Comparison of ENCODE assay signal across 25 cellular contexts in the genomic region with DNA sequence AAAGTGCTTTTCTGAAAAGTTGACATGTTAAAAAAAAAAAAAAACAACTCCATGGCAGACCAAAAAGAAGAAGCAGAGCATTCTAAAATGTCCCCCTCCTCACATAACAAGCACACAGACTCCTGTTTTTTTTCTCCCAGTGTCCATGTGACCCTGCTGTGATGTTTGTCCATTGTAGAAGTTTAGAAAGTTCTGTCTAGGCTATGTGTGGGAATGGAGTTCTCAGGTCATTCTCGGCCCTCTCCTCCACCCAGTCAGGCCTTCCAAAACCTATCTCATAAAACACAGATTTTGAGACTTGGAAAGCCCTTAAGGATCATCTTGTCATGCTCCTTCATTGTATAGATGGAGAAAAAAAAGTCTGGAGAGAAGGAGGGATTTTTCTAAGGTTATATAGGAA. TPM values are rescaled to one million over a fixed set of nuclear protein-coding genes. Genes with fewer than 3 reads are reported as not detected.
DNase-seq lines count a peak whose midpoint lies in the region; ATAC-seq, FAIRE-seq and TF ChIP-seq lines count a peak whose summit lies in the region.
"Had no signal": no experiment of that assay in that cellular context is flagged by ENCODE, and none has a peak within 500 bp of the region (broad histone marks: within the 10 kb centered on the region; RNA-seq: fewer than 3 reads in every experiment).

No MANE protein-coding gene starts in this region.

- no peak for TF ChIP-seq POLR2A in K562 (conservative IDR thresholded peaks at IDR 0.05)
- no peak for TF ChIP-seq POLR2A in stomach (IDR thresholded peaks at IDR 0.05)

- peak overlapping the region; percentile 27; the same call in 1 of the 2 replicates for H3K4me3 ChIP-seq in GM06990 (replicated peaks; ENCODE audit: low read depth, low read length)
- peak overlapping the region; percentile 51 for H3K4me3 ChIP-seq in K562
- H3K4me3 ChIP-seq in lower lobe of right lung: peak overlapping the region; percentile 54
- peak overlapping the region; percentile 5 to 27 (median 22) for H3K4me3 ChIP-seq in stomach

- POLR2A ChIA-PET in K562 (lab: Yijun Ruan, JAX): no interaction called here

- 0 out of 2 replicates have a peak overlapping the region, but pooled peaks have one; percentile 29 for H2AFZ ChIP-seq in K562 (ENCODE audit: low read depth, low read length)

- 0% methylated on average over 1 of the region's 1 CpG for WGBS in K562 (ENCODE audit: insufficient coverage, low coverage, missing lambda C conversion rate)
- WGBS in stomach, 5 donors: 47 to 75% (median 62%) methylated on average over 1 of the region's 1 CpG

- H3K4me1 ChIP-seq in K562 (replicated peaks in 1 of 2; ENCODE audit: control insufficient read depth in 2 of 2, insufficient read depth in 2 of 2, low read length in 2 of 2): peaks cover 0 to 9% of the 10 kb centered on the region in 2 experiments; a peak in 2 of 5 replicates
- no peaks in the 10 kb centered on the region for H3K4me1 ChIP-seq in lower lobe of right lung
- no peaks in the 10 kb centered on the region for H3K4me1 ChIP-seq in stomach
- H3K4me1 ChIP-seq: Caco-2 had no signal

- peak; percentile 5 for DNase-seq in GM06990 (ENCODE audit: extremely low read depth, insufficient read length)
- DNase-seq in K562 (ENCODE audit: extremely low read depth in 1 of 4, low spot score in 3 of 4): peak in 1 of 4 experiments; percentile 26
- DNase-seq in lower lobe of right lung: no peak
- no peak for DNase-seq in stomach
- DNase-seq in frontal cortex (ENCODE audit: low spot score in 2 of 2): no peak
- no peak for DNase-seq in posterior vena cava (ENCODE audit: low spot score)
- DNase-seq: activated CD8-positive, alpha-beta T cell treated with anti-CD3 and anti-CD28 coated beads for 36 hours; activated naive CD8-positive, alpha-beta T cell treated with anti-CD3 and anti-CD28 coated beads, Interleukin-2, amount 10 ng/mL, durations not matched to agents 7 days and 5 days; activated T-cell treated with anti-CD3 and anti-CD28 coated beads, Interleukin-2, amount 50 U/mL, for 48 hours; Caco-2; hypothalamus; NCI-H1694 treated with DMSO at 0.1 percent for 48 hours; NCI-H226; stimulated activated CD4-positive, alpha-beta T cell treated with anti-CD3 and anti-CD28 coated beads, Interleukin-12 subunit alpha, Interleukin-12 subunit beta, amount 100 ng/mL, for 4 hours had no signal

- H3K36me3 ChIP-seq in GM06990 (ENCODE audit: control insufficient read depth, insufficient read depth, low read length): no peaks in the 10 kb centered on the region
- 0 out of 3 replicates have a peak, but pooled peaks cover 2% of the 10 kb centered on the region for H3K36me3 ChIP-seq in K562 (ENCODE audit: control insufficient read depth, insufficient read depth, low read length)
- no peaks in the 10 kb centered on the region for H3K36me3 ChIP-seq in lower lobe of right lung
- H3K36me3 ChIP-seq in stomach: no peaks in the 10 kb centered on the region

- TF ChIP-seq EP300 in K562 (IDR thresholded peaks at IDR 0.05; ENCODE audit: low read length): no peak
- no peak for TF ChIP-seq EP300 in stomach (IDR thresholded peaks at IDR 0.05)

- peak; percentile 60 for ATAC-seq in K562
- peak in 1 of 2 donors; percentile 26 for ATAC-seq in lower lobe of right lung
- no peak for ATAC-seq in GM21390 (IDR thresholded peaks at IDR 0.05; ENCODE audit: unreplicated experiment)
- no peak for ATAC-seq in HG03378 (IDR thresholded peaks at IDR 0.05; ENCODE audit: unreplicated experiment)
- ATAC-seq: HCT116; stimulated activated memory B cell treated with anti-CD40 and anti-IgM and Interleukin-4, amounts not matched to agents 10 μg/mL and 1 μg/mL and 100 μg/mL, for 72 hours; WTC11 had no signal

- 0 out of 2 replicates have a peak, but pooled peaks cover 4% of the 10 kb centered on the region for H4K20me1 ChIP-seq in K562 (replicated peaks; ENCODE audit: control insufficient read depth, insufficient read depth, low read length)

- no peak for TF ChIP-seq RAD21 in K562 (CRISPR knock-in tag; conservative IDR thresholded peaks at IDR 0.05 in 1 of 2, IDR thresholded peaks at IDR 0.05 in 1 of 2)

- peaks cover 57% of the 10 kb centered on the region for H3K79me2 ChIP-seq in K562 (ENCODE audit: control insufficient read depth, insufficient read depth, low read length)

- in situ Hi-C loops in K562 (cut with MboI): loop anchor here (25.0 kb wide), 1 partner anchor 154 kb away; no protein-coding TSS in a partner anchor

- H3K9me3 ChIP-seq in K562 (replicated peaks; ENCODE audit: control insufficient read depth, insufficient read depth, low read depth, low read length): no peaks in the 10 kb centered on the region; the same call in 1 of the 2 replicates
- H3K9me3 ChIP-seq in lower lobe of right lung: no peaks in the 10 kb centered on the region
- H3K9me3 ChIP-seq in stomach: peaks cover 0 to 1% (median 0%) of the 10 kb centered on the region in 4 donors
- H3K9me3 ChIP-seq: Caco-2 had no signal

- peak overlapping the region; percentile 77 for H3K4me2 ChIP-seq in K562 (ENCODE audit: insufficient read depth, low read length)

- H3K27me3 ChIP-seq in GM06990 (replicated peaks; ENCODE audit: control insufficient read depth, insufficient read depth, low read length): no peaks in the 10 kb centered on the region
- no peaks in the 10 kb centered on the region for H3K27me3 ChIP-seq in K562 (ENCODE audit: control insufficient read depth in 2 of 2, insufficient read depth in 2 of 2, low read length in 2 of 2)
- no peaks in the 10 kb centered on the region for H3K27me3 ChIP-seq in lower lobe of right lung (ENCODE audit: low read depth)
- H3K27me3 ChIP-seq in stomach: no peaks in the 10 kb centered on the region

- TF ChIP-seq CTCF in GM06990 (IDR thresholded peaks at IDR 0.05; ENCODE audit: insufficient read depth, low read length, poor library complexity, severe bottlenecking): no peak
- TF ChIP-seq CTCF in K562 (IDR thresholded peaks at IDR 0.05 in 2 of 3, conservative IDR thresholded peaks at IDR 0.05 in 1 of 3; ENCODE audit: insufficient read depth in 2 of 3, low read depth in 1 of 3, low read length in 3 of 3): no peak
- no peak for TF ChIP-seq CTCF in lower lobe of right lung (IDR thresholded peaks at IDR 0.05)
- no peak for TF ChIP-seq CTCF in stomach (IDR thresholded peaks at IDR 0.05)

- intact Hi-C loops in K562 (cut with micrococcal nuclease) (no loop called here), lower lobe of right lung (cut with DNase I) (no loop called here), stomach (cut with DNase I; ENCODE audit: low total_unique reads) (no loop called here), posterior vena cava (cut with DNase I) (no loop called here)

- BruUV-seq in K562 (replicated peaks; lab: Mats Ljungman, UMichigan): TSS peak; percentile 53

- peak overlapping the region; percentile 80 for H3K27ac ChIP-seq in K562 (ENCODE audit: extremely low read depth, low read depth, low read length)
- peak overlapping the region; percentile 71 for H3K27ac ChIP-seq in lower lobe of right lung
- peak overlapping the region in 3 of 5 donors; percentile 12 to 58 (median 45) for H3K27ac ChIP-seq in stomach

- CTCF ChIA-PET in K562 (lab: Yijun Ruan, JAX; ENCODE audit: low intra/inter-chr PET ratio): no interaction called here

- no peaks in the 10 kb centered on the region for H3K9me1 ChIP-seq in K562 (ENCODE audit: control insufficient read depth, insufficient read depth, low read length)

- H3K9ac ChIP-seq in K562 (ENCODE audit: insufficient read depth in 1 of 2, low read depth in 2 of 2, low read length in 2 of 2): peak overlapping the region; percentile 75 to 81; a peak in 3 of 4 replicates

- FAIRE-seq in K562 (lab: Jason Lieb, UNC): no peak
- FAIRE-seq in frontal cortex (lab: Jason Lieb, UNC): no peak

RNA-seq across cellular contexts. Expression of a gene that starts 0.7 kb away (rescaled TPM):
- 27.2 and 35.4 TPM in 2 replicates for total RNA-seq in K562 (2011; cell fraction: chromatin; rRNA removed; ENCODE audit: low replicate concordance)
- total RNA-seq in K562 (2011; cell fraction: nucleolus; rRNA removed): 17.5 and 23.6 TPM in 2 replicates
- total RNA-seq in K562 (2011; cell fraction: nucleoplasm; rRNA removed): 17.6 and 19.7 TPM in 2 replicates
- total RNA-seq in K562 (2014; rRNA removed) (37.0 and 43.1 TPM in 2 replicates), K562 (2014; rRNA removed; fragmentation: Illumina TruSeq; extraction: Trizol) (74.7 and 86.2 TPM in 2 replicates), K562 (2015; rRNA removed; fragmentation: Illumina TruSeq; extraction: Trizol) (52.4 and 57.7 TPM in 2 replicates), K562 (2021) (48.7 and 58.9 TPM in 2 replicates), lower lobe of right lung (53.4 TPM), stomach (10 to 100 TPM in 1 of 5 donors, 1 to 10 TPM in 4; 3.5 to 10.3 (median 6.7) TPM), frontal cortex (4.9 TPM), posterior vena cava (10 to 100 TPM; 16.2 to 25.3 TPM)
- polyA plus RNA-seq in K562 (2011; rRNA removed) (46.8 and 78.6 TPM in 2 replicates), K562 (2014; fragmentation: Illumina TruSeq; extraction: Trizol) (62.2 and 83.7 TPM in 2 replicates), K562 (2014; fragmentation: Nextera tagmentation; extraction: Ambion mirVana) (10 to 100 TPM; 76.6 to 81.3 TPM), K562 (2014; rRNA removed) (45.8 and 50.8 TPM in 2 replicates), stomach (1 to 10 TPM; 3.7 to 8.9 (median 7.2) TPM)
- polyA plus RNA-seq in K562 (2011; cell fraction: cytosol; rRNA removed): 14.9 and 24.9 TPM in 2 replicates
- 5.4 and 10.6 TPM in 2 replicates for polyA plus RNA-seq in K562 (2011; cell fraction: nucleus; rRNA removed)
- 46.2 and 58.0 TPM in 2 replicates for polyA plus RNA-seq in K562 (2012)
- polyA minus RNA-seq in K562 (2011; rRNA and poly(A)+ RNA removed): 44.2 and 51.1 TPM in 2 replicates
- 20.2 and 24.5 TPM in 2 replicates for polyA minus RNA-seq in K562 (2011; cell fraction: cytosol; rRNA and poly(A)+ RNA removed)
- 11.2 and 19.0 TPM in 2 replicates for polyA minus RNA-seq in K562 (2011; cell fraction: nucleus; rRNA and poly(A)+ RNA removed)
- total RNA-seq: Caco-2, kidney epithelial cell had no signal

RNA-seq across cellular contexts. Expression of a gene that starts 48.2 kb away (rescaled TPM):
- not detected in 2 replicates for total RNA-seq in K562 (2011; cell fraction: chromatin; rRNA removed; ENCODE audit: low replicate concordance)
- not detected in 2 replicates for total RNA-seq in K562 (2011; cell fraction: nucleolus; rRNA removed)
- not detected in 2 replicates for total RNA-seq in K562 (2011; cell fraction: nucleoplasm; rRNA removed)
- total RNA-seq in K562 (2014; rRNA removed) (not detected in 2 replicates), K562 (2014; rRNA removed; fragmentation: Illumina TruSeq; extraction: Trizol) (not detected in 2 replicates), K562 (2015; rRNA removed; fragmentation: Illumina TruSeq; extraction: Trizol) (not detected in 2 replicates), K562 (2021) (0.27 TPM in 1 of 2 replicates, not detected in the other), lower lobe of right lung (not detected), stomach (10 to 100 TPM in 2 of 5 donors, 1 to 10 TPM in 1, not detected in 2; 2.6 to 44.6 (median 28.6) TPM), frontal cortex (not detected), posterior vena cava (not detected)
- polyA plus RNA-seq in K562 (2011; rRNA removed) (not detected in 2 replicates), K562 (2014; fragmentation: Illumina TruSeq; extraction: Trizol) (not detected in 2 replicates), K562 (2014; fragmentation: Nextera tagmentation; extraction: Ambion mirVana) (not detected), K562 (2014; rRNA removed) (not detected in 2 replicates), stomach (not detected)
- not detected in 2 replicates for polyA plus RNA-seq in K562 (2011; cell fraction: cytosol; rRNA removed)
- polyA plus RNA-seq in K562 (2011; cell fraction: nucleus; rRNA removed): not detected in 2 replicates
- not detected in 2 replicates for polyA plus RNA-seq in K562 (2012)
- not detected in 2 replicates for polyA minus RNA-seq in K562 (2011; rRNA and poly(A)+ RNA removed)
- not detected in 2 replicates for polyA minus RNA-seq in K562 (2011; cell fraction: cytosol; rRNA and poly(A)+ RNA removed)
- not detected in 2 replicates for polyA minus RNA-seq in K562 (2011; cell fraction: nucleus; rRNA and poly(A)+ RNA removed)
- total RNA-seq: activated CD8-positive, alpha-beta T cell treated with anti-CD3 and anti-CD28 coated beads for 36 hours; activated naive CD8-positive, alpha-beta T cell treated with anti-CD3 and anti-CD28 coated beads, Interleukin-2, amount 10 ng/mL, durations not matched to agents 7 days and 5 days; Caco-2; fibroblast of lung; HT1080; kidney epithelial cell; M059J; osteocyte; T-helper 1 cell treated with Interleukin-12 subunit alpha and Interleukin-12 subunit beta and Interleukin-4 antibody, amounts not matched to agents 30 ng/mL and 1 ng/mL, for 36 hours; WTC11 had no signal
- polyA plus RNA-seq: fibroblast of lung had no signal
